ENCODE assay signal across 15 cellular contexts in the genomic region with DNA sequence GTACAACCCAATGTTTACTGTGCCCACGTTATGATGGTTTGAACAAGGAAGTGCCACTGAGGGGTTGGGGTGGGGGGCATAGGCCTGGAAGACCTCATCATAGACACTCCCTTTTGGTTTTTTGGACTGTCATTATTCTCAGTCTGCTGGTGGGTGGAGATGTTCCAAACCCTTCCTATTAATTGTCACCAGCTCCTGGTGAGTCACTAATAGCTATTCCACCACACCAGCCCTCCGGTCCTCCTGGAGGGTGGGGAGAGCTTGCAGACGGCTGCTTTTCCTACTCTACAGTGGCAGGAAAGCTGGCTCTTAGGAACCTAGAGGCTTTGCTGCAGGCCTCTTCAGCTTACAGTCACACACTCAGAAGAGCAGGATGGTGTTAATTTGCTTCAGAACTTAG. TPM values are rescaled to one million over a fixed set of nuclear protein-coding genes. Genes with fewer than 3 reads are reported as not detected.
DNase-seq lines count a peak whose midpoint lies in the region; ATAC-seq and TF ChIP-seq lines count a peak whose summit lies in the region.
"Had no signal": no experiment of that assay in that cellular context is flagged by ENCODE, and none has a peak within 500 bp of the region (broad histone marks: within the 10 kb centered on the region; RNA-seq: fewer than 3 reads in every experiment).

No MANE protein-coding gene starts in this region.

- intact Hi-C loops in heart right ventricle (cut with DNase I), result loop anchor here in 4 of 10 donors (5.0 to 10.0 kb wide), 4 partner anchors 56 to 268 kb away; a partner anchor contains a TSS
- intact Hi-C loops in left ventricle myocardium superior (cut with micrococcal nuclease), result loop anchor here (10.0 kb wide), 1 partner anchor 266 kb away; no protein-coding TSS in a partner anchor

- POLR2A ChIA-PET in WTC11 (lab: Charles Lee), result interaction anchor here (0.6 to 1.0 kb wide), 2 partner anchors 56 to 203 kb away, joined by 3 to 5 read pairs; a partner anchor contains a TSS

- 0 out of 2 replicates have a peak, but pooled peaks cover 3% of the 10 kb centered on the region for H3K9me3 Mint-ChIP-seq in WTC11
- H3K9me3 Mint-ChIP-seq: CD4-positive, CD25-positive, alpha-beta regulatory T cell had no signal

- H3K4me1 Mint-ChIP-seq in WTC11, result peaks cover 7% of the 10 kb centered on the region

- H3K36me3 Mint-ChIP-seq in WTC11, result no peaks in the 10 kb centered on the region
- H3K36me3 Mint-ChIP-seq: CD4-positive, CD25-positive, alpha-beta regulatory T cell had no signal

- ATAC-seq in heart right ventricle, result peak in 7 of 8 donors; percentile 35 to 78 (median 64)
- ATAC-seq in WTC11, result peak; percentile 19; the same call in 1 of the 2 replicates
- ATAC-seq in left ventricle myocardium superior, result peak; percentile 57
- ATAC-seq in GM18907 (IDR thresholded peaks at IDR 0.05; ENCODE audit: unreplicated experiment), result no peak
- no peak for ATAC-seq in HG03108 (IDR thresholded peaks at IDR 0.05; ENCODE audit: unreplicated experiment)

- CTCF ChIA-PET in WTC11 (lab: Charles Lee), result interaction anchor here (1.0 to 1.7 kb wide), 5 partner anchors 12 to 270 kb away, joined by 3 to 6 read pairs (median 3); no protein-coding TSS in a partner anchor

- WGBS in heart right ventricle, 2 donors, result 38 to 54% methylated on average over 3 of the region's 3 CpGs

- H3K4me3 ChIP-seq in heart right ventricle, result no peak overlapping the region
- H3K4me3 ChIP-seq in right atrium auricular region, result no peak overlapping the region

- DNase-seq in heart right ventricle (no peak), right atrium auricular region (ENCODE audit: low spot score) (no peak), WTC11 (ENCODE audit: low spot score) (no peak), left ventricle myocardium superior (no peak), D341Med (ENCODE audit: low spot score) (no peak), GOT3 (lab: John Stamatoyannopoulos, UW) (no peak)
- DNase-seq: activated CD8-positive, alpha-beta memory T cell treated with anti-CD3 and anti-CD28 coated beads, Interleukin-2, amount 50 U/mL, for 48 hours; CD4-positive, CD25-positive, alpha-beta regulatory T cell; cortex of kidney; NCI-H1048; NCI-H226; stimulated activated CD4-positive, alpha-beta T cell treated with anti-CD3 and anti-CD28 coated beads, Interleukin-2, amount 100 ng/mL, for 48 hours; stimulated activated naive CD4-positive, alpha-beta T cell had no signal

- H3K27me3 ChIP-seq in heart right ventricle (no peaks in the 10 kb centered on the region), right atrium auricular region (no peaks in the 10 kb centered on the region)

- TF ChIP-seq CTCF in heart right ventricle (IDR thresholded peaks at IDR 0.05), result no peak
- TF ChIP-seq CTCF in right atrium auricular region (IDR thresholded peaks at IDR 0.05), result no peak
- no peak for TF ChIP-seq CTCF in WTC11 (IDR thresholded peaks at IDR 0.05)

- peaks cover 2 to 37% (median 11%) of the 10 kb centered on the region in 9 donors for H3K4me1 ChIP-seq in heart right ventricle
- H3K4me1 ChIP-seq in right atrium auricular region, result peaks cover 0 to 27% of the 10 kb centered on the region in 2 donors

- H3K36me3 ChIP-seq in heart right ventricle, result no peaks in the 10 kb centered on the region
- H3K36me3 ChIP-seq in right atrium auricular region, result no peaks in the 10 kb centered on the region

- H3K9me3 ChIP-seq in heart right ventricle (peaks cover 0 to 3% (median 0%) of the 10 kb centered on the region in 11 donors), right atrium auricular region (no peaks in the 10 kb centered on the region)

- H3K27ac ChIP-seq in heart right ventricle (peak overlapping the region in 9 of 10 donors; percentile 12 to 92 (median 38)), right atrium auricular region (peak overlapping the region in 1 of 2 donors; percentile 23)

- H3K27ac Mint-ChIP-seq in WTC11, result no peak overlapping the region
- H3K27ac Mint-ChIP-seq: CD4-positive, CD25-positive, alpha-beta regulatory T cell had no signal

- H3K4me3 Mint-ChIP-seq in WTC11, result no peak overlapping the region
- H3K4me3 Mint-ChIP-seq: CD4-positive, CD25-positive, alpha-beta regulatory T cell had no signal

- H3K27me3 Mint-ChIP-seq in WTC11 (ENCODE audit: low read depth), result no peaks in the 10 kb centered on the region
- H3K27me3 Mint-ChIP-seq: CD4-positive, CD25-positive, alpha-beta regulatory T cell had no signal

TF ChIP-seq in WTC11, 78 proteins besides CTCF, POLR2A, EP300 and RAD21:
- TF ChIP-seq, protein P1, sequence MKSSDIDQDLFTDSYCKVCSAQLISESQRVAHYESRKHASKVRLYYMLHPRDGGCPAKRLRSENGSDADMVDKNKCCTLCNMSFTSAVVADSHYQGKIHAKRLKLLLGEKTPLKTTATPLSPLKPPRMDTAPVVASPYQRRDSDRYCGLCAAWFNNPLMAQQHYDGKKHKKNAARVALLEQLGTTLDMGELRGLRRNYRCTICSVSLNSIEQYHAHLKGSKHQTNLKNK (CRISPR knock-in tag; IDR thresholded peaks at IDR 0.05), result no peak
- TF ChIP-seq, protein P2, sequence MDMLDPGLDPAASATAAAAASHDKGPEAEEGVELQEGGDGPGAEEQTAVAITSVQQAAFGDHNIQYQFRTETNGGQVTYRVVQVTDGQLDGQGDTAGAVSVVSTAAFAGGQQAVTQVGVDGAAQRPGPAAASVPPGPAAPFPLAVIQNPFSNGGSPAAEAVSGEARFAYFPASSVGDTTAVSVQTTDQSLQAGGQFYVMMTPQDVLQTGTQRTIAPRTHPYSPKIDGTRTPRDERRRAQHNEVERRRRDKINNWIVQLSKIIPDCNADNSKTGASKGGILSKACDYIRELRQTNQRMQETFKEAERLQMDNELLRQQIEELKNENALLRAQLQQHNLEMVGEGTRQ (CRISPR knock-in tag; IDR thresholded peaks at IDR 0.05), result no peak
- TF ChIP-seq GTF2I (CRISPR knock-in tag; conservative IDR thresholded peaks at IDR 0.05) (no peak), ZNF219 (CRISPR knock-in tag; IDR thresholded peaks at IDR 0.05; ENCODE audit: borderline replicate concordance) (no peak), SMAD3 (CRISPR knock-in tag; IDR thresholded peaks at IDR 0.05; ENCODE audit: borderline replicate concordance) (no peak), NR2C2 (CRISPR knock-in tag; IDR thresholded peaks at IDR 0.05) (no peak), ESRRA (CRISPR knock-in tag; IDR thresholded peaks at IDR 0.05; ENCODE audit: borderline replicate concordance) (no peak), TCF7 (CRISPR knock-in tag; IDR thresholded peaks at IDR 0.05; ENCODE audit: low read depth) (no peak), CBFB (CRISPR knock-in tag; IDR thresholded peaks at IDR 0.05; ENCODE audit: low read depth) (no peak), NR3C1 (CRISPR knock-in tag; conservative IDR thresholded peaks at IDR 0.05; ENCODE audit: low read depth) (no peak)
- TF ChIP-seq, protein P3, sequence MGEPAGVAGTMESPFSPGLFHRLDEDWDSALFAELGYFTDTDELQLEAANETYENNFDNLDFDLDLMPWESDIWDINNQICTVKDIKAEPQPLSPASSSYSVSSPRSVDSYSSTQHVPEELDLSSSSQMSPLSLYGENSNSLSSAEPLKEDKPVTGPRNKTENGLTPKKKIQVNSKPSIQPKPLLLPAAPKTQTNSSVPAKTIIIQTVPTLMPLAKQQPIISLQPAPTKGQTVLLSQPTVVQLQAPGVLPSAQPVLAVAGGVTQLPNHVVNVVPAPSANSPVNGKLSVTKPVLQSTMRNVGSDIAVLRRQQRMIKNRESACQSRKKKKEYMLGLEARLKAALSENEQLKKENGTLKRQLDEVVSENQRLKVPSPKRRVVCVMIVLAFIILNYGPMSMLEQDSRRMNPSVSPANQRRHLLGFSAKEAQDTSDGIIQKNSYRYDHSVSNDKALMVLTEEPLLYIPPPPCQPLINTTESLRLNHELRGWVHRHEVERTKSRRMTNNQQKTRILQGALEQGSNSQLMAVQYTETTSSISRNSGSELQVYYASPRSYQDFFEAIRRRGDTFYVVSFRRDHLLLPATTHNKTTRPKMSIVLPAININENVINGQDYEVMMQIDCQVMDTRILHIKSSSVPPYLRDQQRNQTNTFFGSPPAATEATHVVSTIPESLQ (CRISPR knock-in tag; IDR thresholded peaks at IDR 0.05), result no peak

RNA-seq across cellular contexts. Expression of a gene that starts 9.0 kb away (rescaled TPM):
- total RNA-seq in heart right ventricle (100 to 1,000 TPM in 4 of 10 donors, 10 to 100 TPM in 6; 79.5 to 113 (median 96.1) TPM), right atrium auricular region (10 to 100 TPM; 88.7 to 99.2 TPM), WTC11 (2021) (121 to 132 TPM (median 129 TPM) in 3 replicates), left ventricle myocardium superior (84.1 TPM)
- polyA plus RNA-seq in heart right ventricle, result 100 to 1,000 TPM in 1 of 2 donors, 10 to 100 TPM in 1; 63.7 to 154 TPM

RNA-seq across cellular contexts. Expression of a gene that starts 38.2 kb away (rescaled TPM):
- total RNA-seq in heart right ventricle (10 to 100 TPM; 38.1 to 56.1 (median 44.5) TPM), right atrium auricular region (10 to 100 TPM; 32.7 to 38.9 TPM), WTC11 (2021) (44.0 to 49.5 TPM (median 47.7 TPM) in 3 replicates), left ventricle myocardium superior (34.9 TPM)
- 10 to 100 TPM; 24.1 to 37.6 TPM for polyA plus RNA-seq in heart right ventricle

RNA-seq across cellular contexts. Expression of a gene that starts 56.7 kb away (rescaled TPM):
- 100 to 1,000 TPM; 438 to 594 (median 487) TPM for total RNA-seq in heart right ventricle
- polyA plus RNA-seq in heart right ventricle, result 100 to 1,000 TPM; 324 to 372 TPM
- total RNA-seq in right atrium auricular region, result 100 to 1,000 TPM; 440 to 569 TPM
- total RNA-seq in WTC11 (2021), result 329 to 390 TPM (median 380 TPM) in 3 replicates
- total RNA-seq in left ventricle myocardium superior, result 531 TPM

Comparison
In these comparisons a context has a peak if more than half of its experiments do, and no peak if none do; other contexts are left out.
1. ATAC-seq: peak in heart right ventricle (7 of 8), WTC11 (single experiment) and left ventricle myocardium superior (single experiment); none in GM18907 (single experiment) and HG03108 (single experiment).